In genomic region chr3:43288366-43288765, GRCh38 we compare ENCODE assay signal across 8 cellular contexts.
DNase-seq lines count a peak whose midpoint lies in the region; ATAC-seq and TF ChIP-seq lines count a peak whose summit lies in the region.

No MANE protein-coding gene starts in this region.

- DNase-seq in T-helper 2 cell treated with Interferon-gamma antibody and Interleukin-4, amounts not matched to agents 5 μg/mL and 100 μg/mL, for 36 hours (ENCODE audit: low spot score), result no peak
- DNase-seq in fibroblast of pulmonary artery (ENCODE audit: low read depth) (peak; percentile 48), NCI-H345 (lab: John Stamatoyannopoulos, UW) (no peak), NCI-H524 treated with DMSO at 0.1 percent for 48 hours (lab: John Stamatoyannopoulos, UW) (no peak)

- H3K4me3 ChIP-seq in fibroblast of pulmonary artery (replicated peaks; ENCODE audit: low read depth, low read length) (peak overlapping the region; percentile 79), skin epidermis (peak overlapping the region in 6 of 7 experiments; percentile 44 to 70 (median 61))

- no peak for TF ChIP-seq CTCF in fibroblast of pulmonary artery (IDR thresholded peaks at IDR 0.05; ENCODE audit: low read length, missing control alignments)

- peak overlapping the region; percentile 96 for H3K27ac Mint-ChIP-seq in T-helper 2 cell treated with Interferon-gamma antibody and Interleukin-4, amounts not matched to agents 5 μg/mL and 100 μg/mL, for 36 hours

- no peaks in the 10 kb centered on the region for H3K9me3 Mint-ChIP-seq in T-helper 2 cell treated with Interferon-gamma antibody and Interleukin-4, amounts not matched to agents 5 μg/mL and 100 μg/mL, for 36 hours

- peaks cover 51% of the 10 kb centered on the region for H3K4me1 Mint-ChIP-seq in T-helper 2 cell treated with Interferon-gamma antibody and Interleukin-4, amounts not matched to agents 5 μg/mL and 100 μg/mL, for 36 hours (ENCODE audit: low read depth)

- peaks cover 4% of the 10 kb centered on the region for H3K27me3 Mint-ChIP-seq in T-helper 2 cell treated with Interferon-gamma antibody and Interleukin-4, amounts not matched to agents 5 μg/mL and 100 μg/mL, for 36 hours (ENCODE audit: low read depth)

- peak overlapping the region in 19 of 21 experiments; percentile 3 to 97 (median 88) for H3K27ac ChIP-seq in skin epidermis

- peak overlapping the region; percentile 97 for H3K4me3 Mint-ChIP-seq in T-helper 2 cell treated with Interferon-gamma antibody and Interleukin-4, amounts not matched to agents 5 μg/mL and 100 μg/mL, for 36 hours

- peaks cover 42% of the 10 kb centered on the region for H3K36me3 Mint-ChIP-seq in T-helper 2 cell treated with Interferon-gamma antibody and Interleukin-4, amounts not matched to agents 5 μg/mL and 100 μg/mL, for 36 hours (ENCODE audit: low read depth)

- peak; percentile 40 for ATAC-seq in GM18499 (IDR thresholded peaks at IDR 0.05; ENCODE audit: insufficient read depth, unreplicated experiment)
- peak; percentile 33 for ATAC-seq in HG03066 (IDR thresholded peaks at IDR 0.05; ENCODE audit: low read depth, unreplicated experiment)
- ATAC-seq in HG02642 (IDR thresholded peaks at IDR 0.05; ENCODE audit: poor library complexity, unreplicated experiment), result no peak
